ENCODE assay signal across 28 cellular contexts in the genomic region with DNA sequence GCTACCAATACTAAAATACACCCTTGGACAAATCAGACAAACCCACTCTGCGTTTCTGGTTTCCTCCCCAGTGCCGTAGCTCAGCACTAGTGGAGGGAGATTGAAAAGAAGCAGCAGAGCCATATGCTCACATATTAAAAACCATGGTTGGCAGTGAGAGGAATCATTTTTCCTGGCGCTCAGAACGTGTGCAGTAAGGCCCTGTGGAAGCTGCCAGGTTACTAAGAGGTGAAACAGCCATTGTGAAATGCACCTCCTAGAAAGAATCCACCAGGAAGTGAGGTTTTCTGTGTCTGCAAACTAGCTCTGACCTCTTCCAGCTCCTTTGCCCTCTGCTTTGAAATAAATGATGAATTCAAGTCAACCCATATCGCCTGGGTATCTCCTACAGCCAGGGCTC.
DNase-seq lines count a peak whose midpoint lies in the region; ATAC-seq, FAIRE-seq and TF ChIP-seq lines count a peak whose summit lies in the region.
"Had no signal": no experiment of that assay in that cellular context is flagged by ENCODE, and none has a peak within 500 bp of the region (broad histone marks: within the 10 kb centered on the region; RNA-seq: fewer than 3 reads in every experiment).

No MANE protein-coding gene starts in this region.

- H3K4me2 ChIP-seq in HepG2 (ENCODE audit: low read depth, low read length) (no peak overlapping the region), hepatocyte (no peak overlapping the region)
- H3K4me2 ChIP-seq: A549, GM23338, KMS-11, PC-9 had no signal

- H2AFZ ChIP-seq in HepG2 (ENCODE audit: low read length) (no peak overlapping the region), hepatocyte (no peak overlapping the region)
- H2AFZ ChIP-seq: GM23338, PC-9 had no signal

- no peaks in the 10 kb centered on the region for H3K27me3 ChIP-seq in liver (ENCODE audit: control insufficient read depth in 4 of 4, insufficient read depth in 4 of 4, low read length in 3 of 4)
- peaks cover 6 to 41% of the 10 kb centered on the region in 2 experiments for H3K27me3 ChIP-seq in HepG2 (ENCODE audit: control insufficient read depth in 1 of 2, insufficient read depth in 2 of 2, low read length in 2 of 2)
- no peaks in the 10 kb centered on the region for H3K27me3 ChIP-seq in hepatocyte

- no peak overlapping the region for H3K4me3 ChIP-seq in liver (ENCODE audit: low read depth in 1 of 3, low read length in 3 of 3)
- H3K4me3 ChIP-seq in HepG2 (replicated peaks in 1 of 3; ENCODE audit: insufficient read depth in 1 of 3, low read depth in 2 of 3, low read length in 3 of 3) = no peak overlapping the region
- H3K4me3 ChIP-seq in hepatocyte = no peak overlapping the region
- H3K4me3 ChIP-seq: A549, GM23338, HAP-1, PC-9 had no signal

- no peak for TF ChIP-seq EP300 in HepG2 (IDR thresholded peaks at IDR 0.05; ENCODE audit: low read depth in 2 of 2, low read length in 2 of 2)
- TF ChIP-seq EP300 in HepG2 (CRISPR knock-in tag; IDR thresholded peaks at IDR 0.05; ENCODE audit: borderline replicate concordance) = no peak

- no peak overlapping the region for H3K9ac ChIP-seq in liver (ENCODE audit: low read depth in 1 of 2, low read length in 2 of 2)
- H3K9ac ChIP-seq in HepG2 (ENCODE audit: insufficient read depth, low read depth, low read length) = no peak overlapping the region
- H3K9ac ChIP-seq: KMS-11 had no signal

- ATAC-seq in HepG2 = no peak
- no peak for ATAC-seq in HG02884 (IDR thresholded peaks at IDR 0.05; ENCODE audit: unreplicated experiment)
- ATAC-seq: A549, GM23338, T-cell had no signal

- no peaks in the 10 kb centered on the region for H3K9me3 ChIP-seq in liver (ENCODE audit: control insufficient read depth in 4 of 4, low read length in 3 of 4)
- no peaks in the 10 kb centered on the region for H3K9me3 ChIP-seq in HepG2 (ENCODE audit: low read length)
- no peaks in the 10 kb centered on the region for H3K9me3 ChIP-seq in hepatocyte (ENCODE audit: low read depth)
- H3K9me3 ChIP-seq: A549, HAP-1 had no signal

- POLR2A ChIA-PET in HepG2 (lab: Yijun Ruan, JAX) = no interaction called here

- TF ChIP-seq RAD21 in liver (IDR thresholded peaks at IDR 0.05) (no peak), HepG2 (CRISPR knock-in tag; IDR thresholded peaks at IDR 0.05) (no peak)

- FAIRE-seq in HepG2 (lab: Jason Lieb, UNC) = no peak
- FAIRE-seq: A549 had no signal

- no peak for TF ChIP-seq POLR2A in HepG2 (IDR thresholded peaks at IDR 0.05; ENCODE audit: insufficient read depth in 1 of 2, low read depth in 2 of 2, low read length in 2 of 2)

- H3K4me1 ChIP-seq in liver (ENCODE audit: control insufficient read depth in 4 of 4, insufficient read depth in 4 of 4, low read length in 3 of 4) (peaks cover 9 to 24% (median 16%) of the 10 kb centered on the region in 4 donors), HepG2 (ENCODE audit: insufficient read depth, low read length) (peaks cover 28% of the 10 kb centered on the region), hepatocyte (ENCODE audit: insufficient read depth) (peaks cover 23% of the 10 kb centered on the region)
- H3K4me1 ChIP-seq: A549, HAP-1 had no signal

- no TSS peak for BruUV-seq in HepG2 (replicated peaks; lab: Mats Ljungman, UMichigan)

- CTCF ChIA-PET in HepG2 (lab: Yijun Ruan, JAX; ENCODE audit: low intra/inter-chr PET ratio, low total read pairs) = no interaction called here

- TF ChIP-seq CTCF in liver (IDR thresholded peaks at IDR 0.05; ENCODE audit: low read depth, low read length, missing input control) = no peak
- no peak for TF ChIP-seq CTCF in HepG2 (CRISPR knock-in tag; IDR thresholded peaks at IDR 0.05)
- no peak for TF ChIP-seq CTCF in hepatocyte (IDR thresholded peaks at IDR 0.05; ENCODE audit: poor library complexity)

- H3K27ac ChIP-seq in liver (ENCODE audit: low read depth in 1 of 2, low read length in 2 of 2) (no peak overlapping the region), HepG2 (ENCODE audit: extremely low read length, insufficient read depth, low read length) (no peak overlapping the region), hepatocyte (peak overlapping the region; percentile 21)
- H3K27ac ChIP-seq: A549, KMS-11, PC-9 had no signal

- WGBS in liver = 55% methylated on average over 5 of the region's 5 CpGs
- 32% methylated on average over 4 of the region's 5 CpGs for WGBS in HepG2 (ENCODE audit: low lambda C conversion rate)
- WGBS in hepatocyte (ENCODE audit: low lambda C conversion rate, missing lambda C conversion rate) = 47% methylated on average over 5 of the region's 5 CpGs

- no peak for DNase-seq in HepG2 (ENCODE audit: low spot score)
- peak; percentile 16 for DNase-seq in amniotic epithelial cell (ENCODE audit: low read depth)
- DNase-seq in hepatocyte (ENCODE audit: low spot score) = no peak
- peak; percentile 59 for DNase-seq in renal cortical epithelial cell (ENCODE audit: low read depth)
- no peak for DNase-seq in OCI-M1 (lab: John Stamatoyannopoulos, UW)
- no peak for DNase-seq in amniotic stem cell (lab: John Stamatoyannopoulos, UW)
- DNase-seq: AML-193; CD4-positive, alpha-beta memory T cell; COR-L47; DMS153; HFFc6; NCI-H1092 treated with DMSO at 0.1 percent for 48 hours; NCI-H1436; NCI-H187; NCI-H2081 treated with DMSO at 0.1 percent for 48 hours; NCI-H446; NCI-H524 treated with DMSO at 0.1 percent for 48 hours; NCI-H82; NK-92 treated with Interleukin-12 subunit alpha and Interleukin-12 subunit beta, amount 100 ng/mL, for 24 hours; PC-9; SHP77; T-cell had no signal

- H3K9me2 ChIP-seq in hepatocyte (replicated peaks; ENCODE audit: insufficient read depth) = no peaks in the 10 kb centered on the region

- no peaks in the 10 kb centered on the region for H4K20me1 ChIP-seq in HepG2 (ENCODE audit: insufficient read depth, low read length)
- no peaks in the 10 kb centered on the region for H4K20me1 ChIP-seq in hepatocyte (ENCODE audit: insufficient read depth, poor library complexity, severe bottlenecking)

- intact Hi-C loops in HepG2 (cut with micrococcal nuclease; ENCODE audit: unreplicated experiment) = no loop called here

- H3K79me2 ChIP-seq in HepG2 (ENCODE audit: insufficient read depth, low read length) = no peaks in the 10 kb centered on the region
- no peaks in the 10 kb centered on the region for H3K79me2 ChIP-seq in hepatocyte

- H3K36me3 ChIP-seq in liver (ENCODE audit: control insufficient read depth in 4 of 4, insufficient read depth in 3 of 4, low read depth in 1 of 4, low read length in 3 of 4) = no peaks in the 10 kb centered on the region
- H3K36me3 ChIP-seq in HepG2 (replicated peaks in 1 of 2; ENCODE audit: control insufficient read depth in 1 of 2, insufficient read depth in 2 of 2, low read length in 2 of 2) = no peaks in the 10 kb centered on the region
- H3K36me3 ChIP-seq in hepatocyte (replicated peaks; ENCODE audit: insufficient read depth, low read depth) = no peaks in the 10 kb centered on the region
- H3K36me3 ChIP-seq: HAP-1 had no signal

- in situ Hi-C loops in HepG2 (cut with HindIII; ENCODE audit: extremely low pct_ligation_motif_present, low pct_unique_long_range_greater_than_20kb) = no loop called here

TF ChIP-seq in liver, 16 proteins besides CTCF, POLR2A, EP300 and RAD21:
- TF ChIP-seq RXRA (IDR thresholded peaks at IDR 0.05) (peak; percentile 24 to 35), HNF4G (IDR thresholded peaks at IDR 0.05) (no peak), HNF4A (conservative IDR thresholded peaks at IDR 0.05) (no peak)
- TF ChIP-seq, protein P1, sequence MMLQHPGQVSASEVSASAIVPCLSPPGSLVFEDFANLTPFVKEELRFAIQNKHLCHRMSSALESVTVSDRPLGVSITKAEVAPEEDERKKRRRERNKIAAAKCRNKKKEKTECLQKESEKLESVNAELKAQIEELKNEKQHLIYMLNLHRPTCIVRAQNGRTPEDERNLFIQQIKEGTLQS (IDR thresholded peaks at IDR 0.05) = no peak
- TF ChIP-seq, protein P2, sequence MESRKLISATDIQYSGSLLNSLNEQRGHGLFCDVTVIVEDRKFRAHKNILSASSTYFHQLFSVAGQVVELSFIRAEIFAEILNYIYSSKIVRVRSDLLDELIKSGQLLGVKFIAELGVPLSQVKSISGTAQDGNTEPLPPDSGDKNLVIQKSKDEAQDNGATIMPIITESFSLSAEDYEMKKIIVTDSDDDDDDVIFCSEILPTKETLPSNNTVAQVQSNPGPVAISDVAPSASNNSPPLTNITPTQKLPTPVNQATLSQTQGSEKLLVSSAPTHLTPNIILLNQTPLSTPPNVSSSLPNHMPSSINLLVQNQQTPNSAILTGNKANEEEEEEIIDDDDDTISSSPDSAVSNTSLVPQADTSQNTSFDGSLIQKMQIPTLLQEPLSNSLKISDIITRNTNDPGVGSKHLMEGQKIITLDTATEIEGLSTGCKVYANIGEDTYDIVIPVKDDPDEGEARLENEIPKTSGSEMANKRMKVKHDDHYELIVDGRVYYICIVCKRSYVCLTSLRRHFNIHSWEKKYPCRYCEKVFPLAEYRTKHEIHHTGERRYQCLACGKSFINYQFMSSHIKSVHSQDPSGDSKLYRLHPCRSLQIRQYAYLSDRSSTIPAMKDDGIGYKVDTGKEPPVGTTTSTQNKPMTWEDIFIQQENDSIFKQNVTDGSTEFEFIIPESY (IDR thresholded peaks at IDR 0.05) = no peak
TF ChIP-seq in liver: peak in this region for 1.

TF ChIP-seq in HepG2, 621 proteins besides CTCF, POLR2A, EP300 and RAD21:
- TF ChIP-seq MIER3 (CRISPR knock-in tag; IDR thresholded peaks at IDR 0.05; ENCODE audit: borderline replicate concordance) (no peak), MTA3 (CRISPR knock-in tag; IDR thresholded peaks at IDR 0.05) (no peak)
- TF ChIP-seq, protein P3, sequence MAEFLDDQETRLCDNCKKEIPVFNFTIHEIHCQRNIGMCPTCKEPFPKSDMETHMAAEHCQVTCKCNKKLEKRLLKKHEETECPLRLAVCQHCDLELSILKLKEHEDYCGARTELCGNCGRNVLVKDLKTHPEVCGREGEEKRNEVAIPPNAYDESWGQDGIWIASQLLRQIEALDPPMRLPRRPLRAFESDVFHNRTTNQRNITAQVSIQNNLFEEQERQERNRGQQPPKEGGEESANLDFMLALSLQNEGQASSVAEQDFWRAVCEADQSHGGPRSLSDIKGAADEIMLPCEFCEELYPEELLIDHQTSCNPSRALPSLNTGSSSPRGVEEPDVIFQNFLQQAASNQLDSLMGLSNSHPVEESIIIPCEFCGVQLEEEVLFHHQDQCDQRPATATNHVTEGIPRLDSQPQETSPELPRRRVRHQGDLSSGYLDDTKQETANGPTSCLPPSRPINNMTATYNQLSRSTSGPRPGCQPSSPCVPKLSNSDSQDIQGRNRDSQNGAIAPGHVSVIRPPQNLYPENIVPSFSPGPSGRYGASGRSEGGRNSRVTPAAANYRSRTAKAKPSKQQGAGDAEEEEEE (CRISPR knock-in tag; IDR thresholded peaks at IDR 0.05; ENCODE audit: borderline replicate concordance) = no peak

Comparison
In these comparisons a context has a peak if more than half of its experiments do, and no peak if none do; other contexts are left out.
1. DNase-seq: peak in amniotic epithelial cell (single experiment) and renal cortical epithelial cell (single experiment); none in HepG2 (single experiment), hepatocyte (single experiment), OCI-M1 (single experiment) and amniotic stem cell (single experiment).